In genomic region chr9:127846451-127847154, GRCh38 we compare ENCODE assay signal across 11 cellular contexts. TPM values are rescaled to one million over a fixed set of nuclear protein-coding genes. Genes with fewer than 3 reads are reported as not detected.
DNase-seq lines count a peak whose midpoint lies in the region; ATAC-seq, FAIRE-seq and TF ChIP-seq lines count a peak whose summit lies in the region.
"Had no signal": no experiment of that assay in that cellular context is flagged by ENCODE, and none has a peak within 500 bp of the region (broad histone marks: within the 10 kb centered on the region; RNA-seq: fewer than 3 reads in every experiment).

No MANE protein-coding gene starts in this region.

- H3K9me3 ChIP-seq in right cardiac atrium (ENCODE audit: control insufficient read depth, low read length) (no peaks in the 10 kb centered on the region), parathyroid adenoma (ENCODE audit: control insufficient read depth, low read length) (peaks cover 4% of the 10 kb centered on the region), uterus (no peaks in the 10 kb centered on the region)

- H3K27ac ChIP-seq in right cardiac atrium (ENCODE audit: low read length): peak overlapping the region; percentile 89
- peak overlapping the region; percentile 29 for H3K27ac ChIP-seq in parathyroid adenoma
- peak overlapping the region; percentile 74 to 89 for H3K27ac ChIP-seq in uterus
- H3K27ac ChIP-seq: 22Rv1 had no signal

- ATAC-seq in right cardiac atrium (peak; percentile 66), HG03097 (IDR thresholded peaks at IDR 0.05; ENCODE audit: low FRiP score, unreplicated experiment) (no peak)
- ATAC-seq in stimulated activated naive CD8-positive, alpha-beta T cell treated with anti-CD3 and anti-CD28 coated beads, Interleukin-15, Interleukin-2, amounts not matched to agents 100 U/mL and 50 U/mL, for 24 hours: no peak

- DNase-seq in DMS 273 (lab: John Stamatoyannopoulos, UW; ENCODE audit: unreplicated experiment) (peak; percentile 70), DMS 273 treated with DMSO at 0.1 percent for 48 hours (lab: John Stamatoyannopoulos, UW) (no peak), right cardiac atrium (peak; percentile 80 to 88 (median 87)), uterus (peak; percentile 37 to 52), D721Med (ENCODE audit: insufficient read length, low spot score) (no peak)
- no peak for DNase-seq in stimulated activated naive CD8-positive, alpha-beta T cell treated with anti-CD3 and anti-CD28 coated beads, Interleukin-15, Interleukin-2, amounts not matched to agents 100 U/mL and 50 U/mL, for 24 hours
- DNase-seq: activated CD4-positive, alpha-beta T cell treated with anti-CD3 and anti-CD28 coated beads for 4 hours; stimulated activated CD4-positive, alpha-beta T cell treated with anti-CD3 and anti-CD28 coated beads, Interleukin-4, amount 100 ng/mL, for 4 hours had no signal

- no peak for TF ChIP-seq POLR2A in uterus (IDR thresholded peaks at IDR 0.05)

- H3K4me1 ChIP-seq in right cardiac atrium (ENCODE audit: control insufficient read depth, insufficient read depth, low read length) (peaks cover 11% of the 10 kb centered on the region), parathyroid adenoma (no peaks in the 10 kb centered on the region), uterus (peaks cover 0 to 4% of the 10 kb centered on the region in 2 donors)

- no peaks in the 10 kb centered on the region for H3K79me2 ChIP-seq in parathyroid adenoma

- H3K27me3 ChIP-seq in right cardiac atrium (ENCODE audit: control insufficient read depth, insufficient read depth) (no peaks in the 10 kb centered on the region), parathyroid adenoma (ENCODE audit: control insufficient read depth, insufficient read depth, low read length) (no peaks in the 10 kb centered on the region), uterus (no peaks in the 10 kb centered on the region)

- H3K36me3 ChIP-seq in parathyroid adenoma (ENCODE audit: control insufficient read depth, insufficient read depth, low read length) (no peaks in the 10 kb centered on the region), uterus (no peaks in the 10 kb centered on the region)

- WGBS in right cardiac atrium: 35% methylated on average over 18 of the region's 18 CpGs

- H3K9ac ChIP-seq in parathyroid adenoma: no peak overlapping the region

- no peak for FAIRE-seq in D721Med (lab: Jason Lieb, UNC)

- peak overlapping the region; percentile 53 for H2AFZ ChIP-seq in parathyroid adenoma

- intact Hi-C loops in right cardiac atrium (cut with DNase I): no loop called here
- intact Hi-C loops in uterus (cut with DNase I; ENCODE audit: low total_unique reads): no loop called here

- H3K4me3 ChIP-seq in right cardiac atrium (ENCODE audit: low read length) (peak overlapping the region; percentile 51), parathyroid adenoma (ENCODE audit: low read depth, low read length) (no peak overlapping the region), uterus (peak overlapping the region in 1 of 2 donors; percentile 0)

- H3K4me2 ChIP-seq in parathyroid adenoma (ENCODE audit: low read length): no peak overlapping the region

- no peak for TF ChIP-seq CTCF in parathyroid adenoma (IDR thresholded peaks at IDR 0.05)
- TF ChIP-seq CTCF in uterus (IDR thresholded peaks at IDR 0.05): no peak
- TF ChIP-seq CTCF in D721Med (IDR thresholded peaks at IDR 0.05; ENCODE audit: insufficient read depth, missing control alignments): no peak

RNA-seq across cellular contexts. Expression of gene ENG, which starts 7.9 kb away (rescaled TPM):
- total RNA-seq in right cardiac atrium (100 to 1,000 TPM; 275 to 462 (median 364) TPM), uterus (100 to 1,000 TPM in 1 of 4 donors, 10 to 100 TPM in 3; 14.0 to 256 (median 50.3) TPM)
- polyA plus RNA-seq in right cardiac atrium: 362 TPM

RNA-seq across cellular contexts. Expression of gene AK1, which starts 30.9 kb away (rescaled TPM):
- 100 to 1,000 TPM; 630 to 722 (median 659) TPM for total RNA-seq in right cardiac atrium
- 811 TPM for polyA plus RNA-seq in right cardiac atrium
- total RNA-seq in uterus: 10 to 100 TPM in 2 of 4 donors, 1 to 10 TPM in 2; 6.1 to 54.3 (median 15.7) TPM

RNA-seq across cellular contexts. Expression of gene FPGS, which starts 43.9 kb away (rescaled TPM):
- total RNA-seq in right cardiac atrium (10 to 100 TPM; 34.1 to 53.1 (median 45.6) TPM), uterus (100 to 1,000 TPM in 1 of 4 donors, 10 to 100 TPM in 3; 11.5 to 128 (median 46.6) TPM)
- polyA plus RNA-seq in right cardiac atrium: 30.1 TPM

RNA-seq across cellular contexts. Expression of gene ST6GALNAC6, which starts 52.8 kb away (rescaled TPM):
- total RNA-seq in right cardiac atrium: 10 to 100 TPM; 60.1 to 73.7 (median 65.2) TPM
- polyA plus RNA-seq in right cardiac atrium: 55.9 TPM
- 100 to 1,000 TPM in 3 of 4 donors, 10 to 100 TPM in 1; 37.7 to 133 (median 111) TPM for total RNA-seq in uterus

Comparison
In these comparisons a context has a peak if more than half of its experiments do, and no peak if none do; other contexts are left out.
1. DNase-seq: peak in DMS 273 (single experiment), right cardiac atrium (3 of 3) and uterus (2 of 2); none in DMS 273 treated with DMSO at 0.1 percent for 48 hours (single experiment), D721Med (single experiment) and stimulated activated naive CD8-positive, alpha-beta T cell treated with anti-CD3 and anti-CD28 coated beads, Interleukin-15, Interleukin-2, amounts not matched to agents 100 U/mL and 50 U/mL, for 24 hours (single experiment).
2. ATAC-seq: peak in right cardiac atrium (2 of 2); none in HG03097 (single experiment) and stimulated activated naive CD8-positive, alpha-beta T cell treated with anti-CD3 and anti-CD28 coated beads, Interleukin-15, Interleukin-2, amounts not matched to agents 100 U/mL and 50 U/mL, for 24 hours (single experiment).
3. H3K27ac ChIP-seq: peak in every context shown above with its lines; median percentile 89 in right cardiac atrium; 82 in uterus; 29 in parathyroid adenoma.
4. RNA of gene AK1, which starts 30.9 kb away (total RNA-seq): 630 to 722 TPM in right cardiac atrium; 6.1 to 54.3 TPM in uterus; every median in the first group is over 10 times any median in the second.